ENCODE assay signal across 29 cellular contexts in genomic region chr1:197149340-197149739, GRCh38.
"Had no signal": no experiment of that assay in that cellular context is flagged by ENCODE, and none has a peak within 500 bp of the region (broad histone marks: within the 10 kb centered on the region; RNA-seq: fewer than 3 reads in every experiment).

No MANE protein-coding gene starts in this region.

- H3K27me3 Mint-ChIP-seq: stimulated activated naive B cell treated with anti-CD40 and anti-IgM and Interleukin-4, amounts not matched to agents 10 μg/mL and 1 μg/mL and 100 μg/mL, for 72 hours had no signal

- H3K27me3 ChIP-seq: left lung, pancreas, testis, thyroid gland, upper lobe of right lung had no signal

- H3K27ac Mint-ChIP-seq: naive thymus-derived CD8-positive, alpha-beta T cell; nephron progenitor cell had no signal

- DNase-seq: hippocampal formation; immature natural killer cell; kidney; left colon; left lung; lower lobe of right lung; mammary epithelial cell; mesenchymal stem cell; naive thymus-derived CD8-positive, alpha-beta T cell; nephron progenitor cell; nucleus accumbens; pancreas; posterior cingulate gyrus; retina; right cardiac atrium; stimulated activated CD4-positive, alpha-beta T cell treated with anti-CD3 and anti-CD28 coated beads, Interleukin-12 subunit alpha, Interleukin-12 subunit beta, amount 100 ng/mL, for 4 hours; stimulated activated CD4-positive, alpha-beta T cell treated with anti-CD3 and anti-CD28 coated beads, Interleukin-15, amount 100 ng/mL, for 24 hours; stimulated activated CD4-positive, alpha-beta T cell treated with anti-CD3 and anti-CD28 coated beads, Interleukin-2, amount 100 ng/mL, for 24 hours; stimulated activated CD4-positive, alpha-beta T cell treated with anti-CD3 and anti-CD28 coated beads, Interleukin-4, amount 100 ng/mL, for 1 hour; stimulated activated naive B cell treated with anti-CD40 and anti-IgM and Interleukin-4, amounts not matched to agents 10 μg/mL and 1 μg/mL and 100 μg/mL, for 72 hours; stimulated activated naive CD8-positive, alpha-beta T cell treated with anti-CD3 and anti-CD28 coated beads, Interleukin-15, Interleukin-2, amounts not matched to agents 100 U/mL and 50 U/mL, for 24 hours; stomach; testis; thyroid gland; transverse colon; upper lobe of right lung had no signal

- H3K4me3 Mint-ChIP-seq: nephron progenitor cell; stimulated activated naive B cell treated with anti-CD40 and anti-IgM and Interleukin-4, amounts not matched to agents 10 μg/mL and 1 μg/mL and 100 μg/mL, for 72 hours had no signal

- H3K4me3 ChIP-seq: left lung, lower lobe of right lung, pancreas, prostate gland, skin epidermis, stomach, testis, thyroid gland, transverse colon, upper lobe of right lung had no signal

- H3K36me3 ChIP-seq: left lung, lower lobe of right lung, pancreas, prostate gland, stomach, thyroid gland, transverse colon, upper lobe of right lung had no signal

- H3K9me3 ChIP-seq: left lung, lower lobe of right lung, pancreas, prostate gland, stomach, testis, thyroid gland, transverse colon, upper lobe of right lung had no signal

- H3K9me3 Mint-ChIP-seq: immature natural killer cell; naive thymus-derived CD8-positive, alpha-beta T cell; nephron progenitor cell; stimulated activated naive B cell treated with anti-CD40 and anti-IgM and Interleukin-4, amounts not matched to agents 10 μg/mL and 1 μg/mL and 100 μg/mL, for 72 hours had no signal

- ATAC-seq: left colon; left lung; lower lobe of right lung; naive thymus-derived CD8-positive, alpha-beta T cell; pancreas; right cardiac atrium; sciatic nerve; stimulated activated naive B cell treated with anti-CD40 and anti-IgM and Interleukin-4, amounts not matched to agents 10 μg/mL and 1 μg/mL and 100 μg/mL, for 72 hours; stimulated activated naive CD8-positive, alpha-beta T cell treated with anti-CD3 and anti-CD28 coated beads, Interleukin-15, Interleukin-2, amounts not matched to agents 100 U/mL and 50 U/mL, for 24 hours; upper lobe of right lung had no signal

- H3K4me1 ChIP-seq: pancreas, prostate gland, testis, upper lobe of right lung had no signal

- H3K36me3 Mint-ChIP-seq: immature natural killer cell; naive thymus-derived CD8-positive, alpha-beta T cell; stimulated activated naive B cell treated with anti-CD40 and anti-IgM and Interleukin-4, amounts not matched to agents 10 μg/mL and 1 μg/mL and 100 μg/mL, for 72 hours had no signal

- H3K27ac ChIP-seq: left lung, lower lobe of right lung, pancreas, prostate gland, skin epidermis, stomach, testis, thyroid gland, transverse colon, upper lobe of right lung had no signal
